In genomic region chr2:172430671-172431070, GRCh38 we compare ENCODE assay signal across 13 cellular contexts. TPM values are rescaled to one million over a fixed set of nuclear protein-coding genes. Genes with fewer than 3 reads are reported as not detected.
DNase-seq lines count a peak whose midpoint lies in the region; ATAC-seq and TF ChIP-seq lines count a peak whose summit lies in the region.
"Had no signal": no experiment of that assay in that cellular context is flagged by ENCODE, and none has a peak within 500 bp of the region (broad histone marks: within the 10 kb centered on the region; RNA-seq: fewer than 3 reads in every experiment).

No MANE protein-coding gene starts in this region.

- ATAC-seq in natural killer cell = no peak
- ATAC-seq in natural killer cell treated with Interleukin-12 subunit alpha and Interleukin-12 subunit beta and Interleukin-15 and Interleukin-18, amount 100 ng/mL, for 72 hours = no peak
- ATAC-seq: activated CD8-positive, alpha-beta T cell treated with anti-CD3 and anti-CD28 coated beads for 36 hours; Panc1 had no signal

- H3K4me3 Mint-ChIP-seq in natural killer cell = peak overlapping the region; percentile 29
- no peak overlapping the region for H3K4me3 Mint-ChIP-seq in natural killer cell treated with Interleukin-12 subunit alpha and Interleukin-12 subunit beta and Interleukin-15 and Interleukin-18, amount 100 ng/mL, for 72 hours
- H3K4me3 Mint-ChIP-seq: activated CD8-positive, alpha-beta T cell treated with anti-CD3 and anti-CD28 coated beads for 36 hours had no signal

- H3K4me1 ChIP-seq in muscle layer of duodenum (ENCODE audit: control insufficient read depth in 1 of 2, insufficient read depth in 2 of 2, low read length in 2 of 2) (peaks cover 4 to 16% of the 10 kb centered on the region in 2 donors), vagina (peaks cover 62% of the 10 kb centered on the region)

- peak overlapping the region; percentile 86 for H3K27ac ChIP-seq in muscle layer of duodenum (ENCODE audit: low read length)
- H3K27ac ChIP-seq in vagina = peak overlapping the region; percentile 38

- H3K27me3 ChIP-seq in muscle layer of duodenum (ENCODE audit: low read depth, low read length) (peaks cover 6% of the 10 kb centered on the region), vagina (no peaks in the 10 kb centered on the region)

- no peaks in the 10 kb centered on the region for H3K9me3 Mint-ChIP-seq in natural killer cell
- H3K9me3 Mint-ChIP-seq in natural killer cell treated with Interleukin-12 subunit alpha and Interleukin-12 subunit beta and Interleukin-15 and Interleukin-18, amount 100 ng/mL, for 72 hours = no peaks in the 10 kb centered on the region
- H3K9me3 Mint-ChIP-seq: activated CD8-positive, alpha-beta T cell treated with anti-CD3 and anti-CD28 coated beads for 36 hours had no signal

- H3K4me3 ChIP-seq in muscle layer of duodenum (ENCODE audit: low read depth in 1 of 2, low read length in 2 of 2) (peak overlapping the region in 1 of 2 donors; percentile 33), vagina (peak overlapping the region in 1 of 2 donors; percentile 79)

- H3K9me3 ChIP-seq in muscle layer of duodenum (ENCODE audit: control insufficient read depth in 1 of 2, low read length in 2 of 2) (no peaks in the 10 kb centered on the region), vagina (no peaks in the 10 kb centered on the region)

- TF ChIP-seq POLR2A in vagina (IDR thresholded peaks at IDR 0.05) = no peak

- no peak for TF ChIP-seq CTCF in natural killer cell (IDR thresholded peaks at IDR 0.05)
- no peak for TF ChIP-seq CTCF in vagina (IDR thresholded peaks at IDR 0.05)

- peaks cover 74 to 77% of the 10 kb centered on the region in 2 donors for H3K4me1 Mint-ChIP-seq in natural killer cell
- H3K4me1 Mint-ChIP-seq in natural killer cell treated with Interleukin-12 subunit alpha and Interleukin-12 subunit beta and Interleukin-15 and Interleukin-18, amount 100 ng/mL, for 72 hours (ENCODE audit: low read depth in 2 of 2) = peaks cover 37 to 49% of the 10 kb centered on the region in 2 donors

- H3K36me3 ChIP-seq in muscle layer of duodenum (ENCODE audit: control insufficient read depth in 1 of 2, insufficient read depth in 2 of 2, low read length in 2 of 2) (no peaks in the 10 kb centered on the region), vagina (no peaks in the 10 kb centered on the region)

- DNase-seq in natural killer cell (no peak), dermis blood vessel endothelial cell (peak; percentile 47), vagina (ENCODE audit: extremely low spot score in 2 of 2) (no peak), DMS 273 treated with DMSO at 0.1 percent for 48 hours (lab: John Stamatoyannopoulos, UW) (no peak), AG20443 (ENCODE audit: low spot score) (no peak), NOMO-1 treated with dmso at 0.1 percent for 144 hours (lab: John Stamatoyannopoulos, UW; ENCODE audit: unreplicated experiment) (no peak)
- no peak for DNase-seq in natural killer cell treated with Interleukin-12 subunit alpha and Interleukin-12 subunit beta and Interleukin-15 and Interleukin-18, amount 100 ng/mL, for 72 hours (ENCODE audit: low spot score)
- DNase-seq: activated CD8-positive, alpha-beta T cell treated with anti-CD3 and anti-CD28 coated beads for 36 hours; activated naive CD4-positive, alpha-beta T cell treated with anti-CD3 and anti-CD28 coated beads, Interleukin-2, amount 50 U/mL, for 16 hours; DND-41; NCI-H1048 had no signal

- H3K27me3 Mint-ChIP-seq in natural killer cell (ENCODE audit: low read depth in 2 of 2) = no peaks in the 10 kb centered on the region
- H3K27me3 Mint-ChIP-seq in natural killer cell treated with Interleukin-12 subunit alpha and Interleukin-12 subunit beta and Interleukin-15 and Interleukin-18, amount 100 ng/mL, for 72 hours = no peaks in the 10 kb centered on the region

- no peaks in the 10 kb centered on the region for H3K36me3 Mint-ChIP-seq in natural killer cell
- H3K36me3 Mint-ChIP-seq in natural killer cell treated with Interleukin-12 subunit alpha and Interleukin-12 subunit beta and Interleukin-15 and Interleukin-18, amount 100 ng/mL, for 72 hours = no peaks in the 10 kb centered on the region

- peak overlapping the region in 1 of 2 donors; percentile 78 for H3K27ac Mint-ChIP-seq in natural killer cell
- H3K27ac Mint-ChIP-seq in natural killer cell treated with Interleukin-12 subunit alpha and Interleukin-12 subunit beta and Interleukin-15 and Interleukin-18, amount 100 ng/mL, for 72 hours = no peak overlapping the region

- intact Hi-C loops in natural killer cell (cut with micrococcal nuclease) (no loop called here), vagina (cut with DNase I) (no loop called here)

RNA-seq across cellular contexts. Expression of gene ITGA6, which starts 3.3 kb away (rescaled TPM):
- 10 to 100 TPM; 34.0 to 52.8 (median 38.3) TPM for total RNA-seq in natural killer cell
- total RNA-seq in natural killer cell treated with Interleukin-12 subunit alpha and Interleukin-12 subunit beta and Interleukin-15 and Interleukin-18, amount 100 ng/mL, for 72 hours = 10 to 100 TPM; 15.6 to 36.9 TPM
- total RNA-seq in dermis blood vessel endothelial cell = 338 and 347 TPM in 2 replicates
- 82.3 TPM for total RNA-seq in vagina
